ENCODE assay signal across 8 cellular contexts in genomic region chr3:55481067-55481917, GRCh38. TPM values are rescaled to one million over a fixed set of nuclear protein-coding genes. Genes with fewer than 3 reads are reported as not detected.
A peak's percentile ranks its signal among the peaks of the same experiment; 100 is the strongest.
DNase-seq lines count a peak whose midpoint lies in the region; ATAC-seq and TF ChIP-seq lines count a peak whose summit lies in the region.

No MANE protein-coding gene starts in this region.

- no peak overlapping the region for H2AFZ ChIP-seq in neural cell (ENCODE audit: low read depth, low read length)

- ATAC-seq in HG02571 (IDR thresholded peaks at IDR 0.05; ENCODE audit: unreplicated experiment), result no peak
- no peak for ATAC-seq in GM21723 (IDR thresholded peaks at IDR 0.05; ENCODE audit: unreplicated experiment)

- no peak overlapping the region for H3K4me2 ChIP-seq in neural cell (ENCODE audit: low read length)

- no peaks in the 10 kb centered on the region for H4K20me1 ChIP-seq in neural cell (ENCODE audit: insufficient read depth)

- DNase-seq in AG08396 (ENCODE audit: low spot score) (peak; percentile 80), Peyer's patch (no peak), fibroblast of pulmonary artery (ENCODE audit: low read depth) (peak; percentile 53), DMS79 (lab: John Stamatoyannopoulos, UW) (no peak), COLO668 (lab: John Stamatoyannopoulos, UW; ENCODE audit: unreplicated experiment) (no peak)

- TF ChIP-seq CTCF in Peyer's patch (IDR thresholded peaks at IDR 0.05), result no peak
- no peak for TF ChIP-seq CTCF in fibroblast of pulmonary artery (IDR thresholded peaks at IDR 0.05; ENCODE audit: low read length, missing control alignments)
- TF ChIP-seq CTCF in neural cell (IDR thresholded peaks at IDR 0.05; ENCODE audit: poor library complexity, severe bottlenecking), result no peak

- H3K9me3 ChIP-seq in Peyer's patch (no peaks in the 10 kb centered on the region), neural cell (ENCODE audit: low read length) (no peaks in the 10 kb centered on the region)

- no peaks in the 10 kb centered on the region for H3K9me2 ChIP-seq in neural cell (ENCODE audit: insufficient read depth, low read length)

- TF ChIP-seq POLR2A in Peyer's patch (IDR thresholded peaks at IDR 0.05), result no peak

- H3K4me1 ChIP-seq in Peyer's patch, result peaks cover 0 to 24% (median 0%) of the 10 kb centered on the region in 4 donors

- peaks cover 4% of the 10 kb centered on the region for H3F3A ChIP-seq in neural cell (ENCODE audit: insufficient read depth, low read length, poor library complexity, severe bottlenecking)

- TF ChIP-seq RAD21 in neural cell (conservative IDR thresholded peaks at IDR 0.05), result no peak

- TF ChIP-seq EP300 in neural cell (conservative IDR thresholded peaks at IDR 0.05; ENCODE audit: poor library complexity, severe bottlenecking), result no peak

- H3K4me3 ChIP-seq in Peyer's patch, result peak overlapping the region in 3 of 4 donors; percentile 20 to 43 (median 33)
- peak overlapping the region; percentile 50 for H3K4me3 ChIP-seq in fibroblast of pulmonary artery (replicated peaks; ENCODE audit: low read depth, low read length)
- peak overlapping the region; percentile 56 for H3K4me3 ChIP-seq in neural cell (ENCODE audit: low read length)

- H3K36me3 ChIP-seq in Peyer's patch (no peaks in the 10 kb centered on the region), neural cell (ENCODE audit: insufficient read depth, low read length) (no peaks in the 10 kb centered on the region)

- no peak overlapping the region for H3K9ac ChIP-seq in neural cell (ENCODE audit: low read length)

- H3K79me2 ChIP-seq in neural cell (replicated peaks; ENCODE audit: insufficient read depth, low read length), result no peaks in the 10 kb centered on the region

- no peaks in the 10 kb centered on the region for H3K27me3 ChIP-seq in Peyer's patch
- peaks cover 79% of the 10 kb centered on the region for H3K27me3 ChIP-seq in neural cell (ENCODE audit: insufficient read depth, low read depth, low read length)

- H3K27ac ChIP-seq in Peyer's patch (peak overlapping the region in 2 of 4 donors; percentile 32 to 35), neural cell (ENCODE audit: low read length) (no peak overlapping the region)

TF ChIP-seq in neural cell, 6 proteins besides CTCF, POLR2A, EP300 and RAD21:
- TF ChIP-seq EZH2 (IDR thresholded peaks at IDR 0.05; ENCODE audit: borderline replicate concordance, insufficient read depth, low read length, poor library complexity, severe bottlenecking) (peak; percentile 67), SMC3 (conservative IDR thresholded peaks at IDR 0.05; ENCODE audit: poor library complexity) (no peak)

RNA-seq across cellular contexts. Expression of gene WNT5A, which starts 5.8 kb away (rescaled TPM):
- total RNA-seq in Peyer's patch, result 1 to 10 TPM; 4.6 to 8.6 (median 7.9) TPM
- polyA plus RNA-seq in neural cell, result 0.59 and 0.74 TPM in 2 replicates
- polyA minus RNA-seq in neural cell, result 0.93 and 0.97 TPM in 2 replicates

Comparison
In these comparisons a context has a peak if more than half of its experiments do, and no peak if none do; other contexts are left out.
1. DNase-seq: peak in AG08396 (single experiment) and fibroblast of pulmonary artery (single experiment); none in Peyer's patch (0 of 3), DMS79 (single experiment) and COLO668 (single experiment).
2. Peak in every context shown above with its lines, with median percentiles within 50 percentile points of each other: H3K4me3 ChIP-seq.